In genomic region chr9:133799106-133799505, GRCh38 we compare ENCODE assay signal across 23 cellular contexts.
A peak's percentile ranks its signal among the peaks of the same experiment; 100 is the strongest.
DNase-seq lines count a peak whose midpoint lies in the region; ATAC-seq, FAIRE-seq and TF ChIP-seq lines count a peak whose summit lies in the region.
"Had no signal": no experiment of that assay in that cellular context is flagged by ENCODE, and none has a peak within 500 bp of the region (broad histone marks: within the 10 kb centered on the region; RNA-seq: fewer than 3 reads in every experiment).

No MANE protein-coding gene starts in this region.

- H3K4me2 ChIP-seq in HepG2 (ENCODE audit: low read depth, low read length) = no peak overlapping the region
- H3K4me2 ChIP-seq: A549; BLaER1 treated with 17β-estradiol and CSF1 and Interleukin-3, amounts not matched to agents 10 nM and 100 nM had no signal

- H3K79me2 ChIP-seq in HepG2 (ENCODE audit: insufficient read depth, low read length) = no peaks in the 10 kb centered on the region

- H3K27me3 Mint-ChIP-seq in memory B cell = no peaks in the 10 kb centered on the region
- H3K27me3 Mint-ChIP-seq in stimulated activated memory B cell treated with anti-CD40 and anti-IgM and Interleukin-4, amounts not matched to agents 10 μg/mL and 1 μg/mL and 100 μg/mL, for 72 hours = no peaks in the 10 kb centered on the region
- no peaks in the 10 kb centered on the region for H3K27me3 Mint-ChIP-seq in T-helper 2 cell treated with Interferon-gamma antibody and Interleukin-4, amounts not matched to agents 5 μg/mL and 100 μg/mL, for 36 hours (ENCODE audit: low read depth)
- H3K27me3 Mint-ChIP-seq: B cell; CD4-positive, alpha-beta T cell had no signal

- POLR2A ChIA-PET in HepG2 (lab: Yijun Ruan, JAX) = no interaction called here

- H3K36me3 ChIP-seq in HepG2 (replicated peaks in 1 of 2; ENCODE audit: control insufficient read depth in 1 of 2, insufficient read depth in 2 of 2, low read length in 2 of 2) = peaks cover 13 to 64% of the 10 kb centered on the region in 2 experiments
- H3K36me3 ChIP-seq in right lobe of liver = peaks cover 0 to 17% (median 2%) of the 10 kb centered on the region in 4 donors
- H3K36me3 ChIP-seq in bronchial epithelial cell (ENCODE audit: control insufficient read depth, insufficient read depth, low read length) = peaks cover 32% of the 10 kb centered on the region

- WGBS in HepG2 (ENCODE audit: low lambda C conversion rate) = 96% methylated on average over 9 of the region's 11 CpGs
- no CpG with 5 or more reads among the region's 11 CpGs for WGBS in right lobe of liver (ENCODE audit: insufficient coverage, low coverage, low lambda C conversion rate, missing lambda C conversion rate)

- no peak overlapping the region for H3K27ac ChIP-seq in HepG2 (ENCODE audit: extremely low read length, insufficient read depth, low read length)
- no peak overlapping the region for H3K27ac ChIP-seq in right lobe of liver
- H3K27ac ChIP-seq: 22Rv1; A549; BLaER1 treated with 17β-estradiol and CSF1 and Interleukin-3, amounts not matched to agents 10 nM and 100 nM; C4-2B had no signal

- no peaks in the 10 kb centered on the region for H3K27me3 ChIP-seq in HepG2 (ENCODE audit: control insufficient read depth in 1 of 2, insufficient read depth in 2 of 2, low read length in 2 of 2)
- no peaks in the 10 kb centered on the region for H3K27me3 ChIP-seq in right lobe of liver
- no peaks in the 10 kb centered on the region for H3K27me3 ChIP-seq in bronchial epithelial cell (ENCODE audit: control insufficient read depth, insufficient read depth, low read length)

- CTCF ChIA-PET in HepG2 (lab: Yijun Ruan, JAX; ENCODE audit: low intra/inter-chr PET ratio, low total read pairs) = no interaction called here

- H3K4me3 Mint-ChIP-seq in memory B cell = no peak overlapping the region
- no peak overlapping the region for H3K4me3 Mint-ChIP-seq in stimulated activated memory B cell treated with anti-CD40 and anti-IgM and Interleukin-4, amounts not matched to agents 10 μg/mL and 1 μg/mL and 100 μg/mL, for 72 hours
- H3K4me3 Mint-ChIP-seq in T-helper 2 cell treated with Interferon-gamma antibody and Interleukin-4, amounts not matched to agents 5 μg/mL and 100 μg/mL, for 36 hours = no peak overlapping the region
- H3K4me3 Mint-ChIP-seq: B cell; CD4-positive, alpha-beta T cell; CD8-positive, alpha-beta T cell had no signal

- no peak for TF ChIP-seq POLR2A in HepG2 (IDR thresholded peaks at IDR 0.05; ENCODE audit: insufficient read depth in 1 of 2, low read depth in 2 of 2, low read length in 2 of 2)
- no peak for TF ChIP-seq POLR2A in right lobe of liver (IDR thresholded peaks at IDR 0.05)

- H4K20me1 ChIP-seq in HepG2 (ENCODE audit: insufficient read depth, low read length) = peaks cover 3% of the 10 kb centered on the region; the same call in 1 of the 2 replicates

- no peak for TF ChIP-seq CTCF in HepG2 (CRISPR knock-in tag; IDR thresholded peaks at IDR 0.05)
- no peak for TF ChIP-seq CTCF in right lobe of liver (IDR thresholded peaks at IDR 0.05)
- TF ChIP-seq CTCF in bronchial epithelial cell (IDR thresholded peaks at IDR 0.05; ENCODE audit: insufficient read depth, low read length, severe bottlenecking) = no peak

- FAIRE-seq in HepG2 (lab: Jason Lieb, UNC) = no peak
- FAIRE-seq in bronchial epithelial cell (lab: Jason Lieb, UNC) = peak; percentile 83
- FAIRE-seq: A549, D721Med, G401.6, GM12891 had no signal

- no peak for DNase-seq in HepG2 (ENCODE audit: low spot score)
- DNase-seq in right lobe of liver = no peak
- DNase-seq in bronchial epithelial cell (ENCODE audit: low read depth) = no peak
- no peak for DNase-seq in memory B cell (ENCODE audit: low spot score in 2 of 2)
- no peak for DNase-seq in NCI-H2029 (lab: John Stamatoyannopoulos, UW)
- DNase-seq in NCI-H748 treated with DMSO at 0.1 percent for 48 hours (lab: John Stamatoyannopoulos, UW) = no peak
- DNase-seq in T-helper 2 cell treated with Interferon-gamma antibody and Interleukin-4, amounts not matched to agents 5 μg/mL and 100 μg/mL, for 36 hours (ENCODE audit: low spot score) = no peak
- DNase-seq: AML-193; Caco-2; Calu3; CD4-positive, alpha-beta T cell; CD8-positive, alpha-beta T cell; DMS79 treated with DMSO at 0.1 percent for 48 hours; GF-D8 had no signal

- H3K4me1 Mint-ChIP-seq in memory B cell = peaks cover 16% of the 10 kb centered on the region
- H3K4me1 Mint-ChIP-seq in stimulated activated memory B cell treated with anti-CD40 and anti-IgM and Interleukin-4, amounts not matched to agents 10 μg/mL and 1 μg/mL and 100 μg/mL, for 72 hours = peaks cover 38% of the 10 kb centered on the region
- no peaks in the 10 kb centered on the region for H3K4me1 Mint-ChIP-seq in T-helper 2 cell treated with Interferon-gamma antibody and Interleukin-4, amounts not matched to agents 5 μg/mL and 100 μg/mL, for 36 hours (ENCODE audit: low read depth)

- no peak for TF ChIP-seq RAD21 in HepG2 (CRISPR knock-in tag; IDR thresholded peaks at IDR 0.05)

- H3K4me1 ChIP-seq in HepG2 (ENCODE audit: insufficient read depth, low read length) (peaks cover 26% of the 10 kb centered on the region), right lobe of liver (no peaks in the 10 kb centered on the region)
- H3K4me1 ChIP-seq: A549, Caco-2 had no signal

- no peak for TF ChIP-seq EP300 in HepG2 (IDR thresholded peaks at IDR 0.05; ENCODE audit: low read depth in 2 of 2, low read length in 2 of 2)
- no peak for TF ChIP-seq EP300 in HepG2 (CRISPR knock-in tag; IDR thresholded peaks at IDR 0.05; ENCODE audit: borderline replicate concordance)

- intact Hi-C loops in HepG2 (cut with micrococcal nuclease; ENCODE audit: unreplicated experiment) = no loop called here
- intact Hi-C loops in right lobe of liver (cut with DNase I) = loop anchor here in 1 of 2 donors (10.0 kb wide), 1 partner anchor 306 kb away; no protein-coding TSS in a partner anchor

- H3K36me3 Mint-ChIP-seq in memory B cell = peaks cover 13% of the 10 kb centered on the region
- peaks cover 65% of the 10 kb centered on the region for H3K36me3 Mint-ChIP-seq in stimulated activated memory B cell treated with anti-CD40 and anti-IgM and Interleukin-4, amounts not matched to agents 10 μg/mL and 1 μg/mL and 100 μg/mL, for 72 hours
- no peaks in the 10 kb centered on the region for H3K36me3 Mint-ChIP-seq in T-helper 2 cell treated with Interferon-gamma antibody and Interleukin-4, amounts not matched to agents 5 μg/mL and 100 μg/mL, for 36 hours (ENCODE audit: low read depth)
- H3K36me3 Mint-ChIP-seq: CD8-positive, alpha-beta T cell had no signal

- no peak overlapping the region for H2AFZ ChIP-seq in HepG2 (ENCODE audit: low read length)

- H3K9me3 ChIP-seq in HepG2 (ENCODE audit: low read length) (no peaks in the 10 kb centered on the region), right lobe of liver (no peaks in the 10 kb centered on the region)
- H3K9me3 ChIP-seq: A549; BLaER1 treated with 17β-estradiol and CSF1 and Interleukin-3, amounts not matched to agents 10 nM and 100 nM; Caco-2 had no signal

- peak overlapping the region; percentile 84 for H3K27ac Mint-ChIP-seq in memory B cell
- peak overlapping the region; percentile 67 for H3K27ac Mint-ChIP-seq in stimulated activated memory B cell treated with anti-CD40 and anti-IgM and Interleukin-4, amounts not matched to agents 10 μg/mL and 1 μg/mL and 100 μg/mL, for 72 hours
- H3K27ac Mint-ChIP-seq in T-helper 2 cell treated with Interferon-gamma antibody and Interleukin-4, amounts not matched to agents 5 μg/mL and 100 μg/mL, for 36 hours = no peak overlapping the region
- H3K27ac Mint-ChIP-seq: B cell; CD4-positive, alpha-beta T cell; CD8-positive, alpha-beta T cell had no signal

- in situ Hi-C loops in HepG2 (cut with HindIII; ENCODE audit: extremely low pct_ligation_motif_present, low pct_unique_long_range_greater_than_20kb) = no loop called here

- ATAC-seq in HepG2 = no peak
- ATAC-seq in right lobe of liver = no peak
- no peak for ATAC-seq in memory B cell (ENCODE audit: low read depth)
- ATAC-seq in stimulated activated memory B cell treated with anti-CD40 and anti-IgM and Interleukin-4, amounts not matched to agents 10 μg/mL and 1 μg/mL and 100 μg/mL, for 72 hours = no peak
- ATAC-seq: A549; CD8-positive, alpha-beta T cell had no signal

- H3K9me3 Mint-ChIP-seq in memory B cell = no peaks in the 10 kb centered on the region
- H3K9me3 Mint-ChIP-seq in stimulated activated memory B cell treated with anti-CD40 and anti-IgM and Interleukin-4, amounts not matched to agents 10 μg/mL and 1 μg/mL and 100 μg/mL, for 72 hours = no peaks in the 10 kb centered on the region
- H3K9me3 Mint-ChIP-seq in T-helper 2 cell treated with Interferon-gamma antibody and Interleukin-4, amounts not matched to agents 5 μg/mL and 100 μg/mL, for 36 hours = no peaks in the 10 kb centered on the region
- H3K9me3 Mint-ChIP-seq: CD4-positive, alpha-beta T cell; CD8-positive, alpha-beta T cell had no signal

- H3K4me3 ChIP-seq in HepG2 (replicated peaks in 1 of 3; ENCODE audit: insufficient read depth in 1 of 3, low read depth in 2 of 3, low read length in 3 of 3) = no peak overlapping the region
- no peak overlapping the region for H3K4me3 ChIP-seq in right lobe of liver
- H3K4me3 ChIP-seq in bronchial epithelial cell (ENCODE audit: low read depth, low read length) = no peak overlapping the region
- H3K4me3 ChIP-seq: A549; BLaER1 treated with 17β-estradiol and CSF1 and Interleukin-3, amounts not matched to agents 10 nM and 100 nM had no signal

- no TSS peak for BruUV-seq in HepG2 (replicated peaks; lab: Mats Ljungman, UMichigan)

- no peak overlapping the region for H3K9ac ChIP-seq in HepG2 (ENCODE audit: insufficient read depth, low read depth, low read length)
- H3K9ac ChIP-seq: BLaER1 treated with 17β-estradiol and CSF1 and Interleukin-3, amounts not matched to agents 10 nM and 100 nM had no signal

TF ChIP-seq in HepG2, 621 proteins besides CTCF, POLR2A, EP300 and RAD21:
- TF ChIP-seq MAFF (IDR thresholded peaks at IDR 0.05; ENCODE audit: low read depth, low read length) (no peak), RBM22 (optimal IDR thresholded peaks at IDR 0.05; ENCODE audit: low read length) (peak; percentile 74)
